ENCODE assay signal across 8 cellular contexts in the genomic region with DNA sequence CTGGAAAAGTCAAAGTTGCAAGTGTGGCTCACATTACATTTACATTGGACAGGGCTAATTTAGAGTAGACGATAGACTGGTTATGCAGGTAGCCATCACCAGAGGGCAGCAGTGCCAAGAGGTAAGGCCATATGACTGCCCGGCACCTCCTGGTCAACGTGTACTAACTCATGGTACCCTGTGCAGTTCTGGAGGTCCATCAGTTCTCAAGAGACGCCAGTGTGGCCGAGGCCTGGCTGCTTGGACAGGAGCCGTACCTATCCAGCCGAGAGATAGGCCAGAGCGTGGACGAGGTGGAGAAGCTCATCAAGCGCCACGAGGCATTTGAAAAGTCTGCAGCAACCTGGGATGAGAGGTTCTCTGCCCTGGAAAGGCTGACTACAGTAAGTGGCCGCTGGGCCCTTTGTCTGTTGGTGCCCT.
A peak's percentile ranks its signal among the peaks of the same experiment; 100 is the strongest.
DNase-seq lines count a peak whose midpoint lies in the region; ATAC-seq and TF ChIP-seq lines count a peak whose summit lies in the region.

No MANE protein-coding gene starts in this region.

- DNase-seq in Ammon's horn (ENCODE audit: low spot score): peak; percentile 62
- peak; percentile 55 for DNase-seq in GM13977 (ENCODE audit: low spot score)
- peak; percentile 16 for DNase-seq in NCI-H226
- peak; percentile 59 to 60 for DNase-seq in activated T-cell treated with anti-CD3 and anti-CD28 coated beads, Interleukin-2, amount 50 U/mL, for 48 hours
- peak; percentile 56 for DNase-seq in cardiac muscle cell (ENCODE audit: low read depth in 1 of 2, low spot score in 1 of 2)
- DNase-seq in gastrocnemius medialis: peak; percentile 43 to 59
- DNase-seq in DMS79 treated with DMSO at 0.1 percent for 48 hours (lab: John Stamatoyannopoulos, UW): no peak
- DNase-seq in GF-D8 (lab: John Stamatoyannopoulos, UW): no peak

- H3K36me3 ChIP-seq in cardiac muscle cell (peaks cover 93% of the 10 kb centered on the region), gastrocnemius medialis (peaks cover 5 to 88% of the 10 kb centered on the region in 2 donors)

- H3K4me1 ChIP-seq in cardiac muscle cell (ENCODE audit: low read depth) (no peaks in the 10 kb centered on the region), gastrocnemius medialis (peaks cover 4 to 8% of the 10 kb centered on the region in 2 donors)

- in situ Hi-C loops in GM13977 (cut with MboI; ENCODE audit: low pct_unique_long_range_greater_than_20kb, low sequenced_read_pairs, unreplicated experiment) (no loop called here), gastrocnemius medialis (cut with MboI; ENCODE audit: low sequenced_read_pairs in 4 of 4) (loop anchor here in 2 of 4 donors (5.0 to 25.0 kb wide), 3 partner anchors 45 to 180 kb away; no protein-coding TSS in a partner anchor)

- ATAC-seq in gastrocnemius medialis: peak; percentile 71 to 85

- H3K9me3 ChIP-seq in cardiac muscle cell (ENCODE audit: low read depth) (no peaks in the 10 kb centered on the region), gastrocnemius medialis (no peaks in the 10 kb centered on the region)

- no peak for TF ChIP-seq POLR2A in gastrocnemius medialis (IDR thresholded peaks at IDR 0.05)

- no peak overlapping the region for H3K27ac ChIP-seq in cardiac muscle cell
- peak overlapping the region; percentile 23 to 56 (median 38) for H3K27ac ChIP-seq in gastrocnemius medialis

- H3K4me3 ChIP-seq in cardiac muscle cell (no peak overlapping the region), gastrocnemius medialis (no peak overlapping the region)

- intact Hi-C loops in gastrocnemius medialis (cut with DNase I; ENCODE audit: low total_unique reads): loop anchor here (2.0 kb wide), 2 partner anchors 47 to 181 kb away; no protein-coding TSS in a partner anchor

- TF ChIP-seq CTCF in GM13977 (IDR thresholded peaks at IDR 0.05; ENCODE audit: extremely low read depth, insufficient read depth, missing control alignments) (peak; percentile 52), cardiac muscle cell (IDR thresholded peaks at IDR 0.05; ENCODE audit: low read depth, low read length) (peak; percentile 58), gastrocnemius medialis (IDR thresholded peaks at IDR 0.05 in 4 of 5, conservative IDR thresholded peaks at IDR 0.05 in 1 of 5) (peak; percentile 37 to 69 (median 55))

- no peaks in the 10 kb centered on the region for H3K27me3 ChIP-seq in cardiac muscle cell
- no peaks in the 10 kb centered on the region for H3K27me3 ChIP-seq in gastrocnemius medialis

Comparison
In these comparisons a context has a peak if more than half of its experiments do, and no peak if none do; other contexts are left out.
1. DNase-seq: peak in Ammon's horn (single experiment), GM13977 (single experiment), NCI-H226 (single experiment), activated T-cell treated with anti-CD3 and anti-CD28 coated beads, Interleukin-2, amount 50 U/mL, for 48 hours (2 of 2), cardiac muscle cell (2 of 2) and gastrocnemius medialis (2 of 2); none in DMS79 treated with DMSO at 0.1 percent for 48 hours (single experiment) and GF-D8 (single experiment).
2. Peak in every context shown above with its lines, with median percentiles within 50 percentile points of each other: CTCF ChIP-seq.